1 cellular context compared by ENCODE assay signal in genomic region chr1:27301052-27301422, GRCh38.
TF ChIP-seq lines count a peak whose summit lies in the region.

No MANE protein-coding gene starts in this region.

TF ChIP-seq in SK-N-SH treated with all-trans-retinoic acid at 6 μM for 48 hours, 23 proteins besides CTCF, POLR2A, EP300 and RAD21 (continued from another document):
- no peak for TF ChIP-seq TSHZ2 (CRISPR knock-in tag; IDR thresholded peaks at IDR 0.05)
- TF ChIP-seq TCF4 (CRISPR knock-in tag; IDR thresholded peaks at IDR 0.05; ENCODE audit: borderline replicate concordance), result no peak
- no peak for TF ChIP-seq POU6F1 (CRISPR knock-in tag; IDR thresholded peaks at IDR 0.05; ENCODE audit: borderline replicate concordance, low read depth)
- TF ChIP-seq ZC3H10 (CRISPR knock-in tag; IDR thresholded peaks at IDR 0.05), result no peak
- TF ChIP-seq PPARA (CRISPR knock-in tag; IDR thresholded peaks at IDR 0.05; ENCODE audit: borderline replicate concordance), result no peak
- no peak for TF ChIP-seq PATZ1 (CRISPR knock-in tag; IDR thresholded peaks at IDR 0.05; ENCODE audit: borderline replicate concordance)
- no peak for TF ChIP-seq CSRNP3 (CRISPR knock-in tag; IDR thresholded peaks at IDR 0.05)
- no peak for TF ChIP-seq ISL1 (CRISPR knock-in tag; IDR thresholded peaks at IDR 0.05)
- TF ChIP-seq SNAI2 (CRISPR knock-in tag; IDR thresholded peaks at IDR 0.05), result no peak
